Comparison of ENCODE assay signal across 8 cellular contexts in the genomic region with DNA sequence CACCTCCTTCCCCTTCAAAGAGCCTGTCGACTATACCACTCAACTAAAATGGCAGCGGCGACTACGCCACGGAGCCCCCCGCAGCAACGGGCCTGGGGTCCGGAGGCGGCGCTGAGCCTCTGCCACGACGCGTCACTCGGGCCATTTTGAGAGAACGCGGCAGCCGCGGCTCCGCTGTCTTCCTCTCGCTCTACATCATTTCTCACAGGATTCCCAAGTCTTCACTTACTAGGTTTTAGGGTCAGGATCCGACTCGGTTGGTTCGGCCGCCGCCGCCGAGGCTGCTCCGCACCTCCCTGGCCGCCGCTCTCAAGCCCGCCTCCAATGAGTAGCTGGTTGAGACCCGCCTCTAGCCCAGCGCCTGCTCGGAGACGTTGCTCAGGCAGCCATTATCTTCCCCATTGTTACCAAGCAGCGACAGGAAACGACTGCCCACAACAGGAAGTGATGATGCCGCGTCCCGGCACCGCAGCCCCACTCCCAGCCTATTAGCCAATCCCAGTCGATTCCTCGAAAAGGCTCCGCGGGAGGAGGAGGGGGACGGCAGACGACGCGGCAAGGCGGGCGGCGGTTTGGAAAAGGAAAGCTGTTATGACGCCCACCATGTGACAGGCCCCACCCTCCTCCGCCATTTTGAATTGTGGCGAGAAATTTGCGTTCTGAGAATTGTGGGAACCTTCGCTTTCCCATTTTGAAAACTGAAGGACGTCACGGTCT.
DNase-seq lines count a peak whose midpoint lies in the region; ATAC-seq lines count a peak whose summit lies in the region.

A gene with protein sequence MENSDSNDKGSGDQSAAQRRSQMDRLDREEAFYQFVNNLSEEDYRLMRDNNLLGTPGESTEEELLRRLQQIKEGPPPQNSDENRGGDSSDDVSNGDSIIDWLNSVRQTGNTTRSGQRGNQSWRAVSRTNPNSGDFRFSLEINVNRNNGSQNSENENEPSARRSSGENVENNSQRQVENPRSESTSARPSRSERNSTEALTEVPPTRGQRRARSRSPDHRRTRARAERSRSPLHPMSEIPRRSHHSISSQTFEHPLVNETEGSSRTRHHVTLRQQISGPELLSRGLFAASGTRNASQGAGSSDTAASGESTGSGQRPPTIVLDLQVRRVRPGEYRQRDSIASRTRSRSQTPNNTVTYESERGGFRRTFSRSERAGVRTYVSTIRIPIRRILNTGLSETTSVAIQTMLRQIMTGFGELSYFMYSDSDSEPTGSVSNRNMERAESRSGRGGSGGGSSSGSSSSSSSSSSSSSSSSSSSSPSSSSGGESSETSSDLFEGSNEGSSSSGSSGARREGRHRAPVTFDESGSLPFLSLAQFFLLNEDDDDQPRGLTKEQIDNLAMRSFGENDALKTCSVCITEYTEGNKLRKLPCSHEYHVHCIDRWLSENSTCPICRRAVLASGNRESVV (minus strand): TSS at position 432 of the 717 bp plus-strand sequence. CDS start 18,647 bp downstream, outside the sequence.

- H3K4me1 ChIP-seq in BLaER1 treated with 17β-estradiol and CSF1 and Interleukin-3, amounts not matched to agents 10 nM and 100 nM = peaks cover 0 to 11% (median 0%) of the 10 kb centered on the region in 10 experiments; a peak in 7 of 20 replicates

- peak within 1 kb of the TSS; percentile 90 to 100 (median 98) for H3K9ac ChIP-seq in BLaER1 treated with 17β-estradiol and CSF1 and Interleukin-3, amounts not matched to agents 10 nM and 100 nM

- peaks cover 7 to 31% (median 22%) of the 10 kb centered on the region in 11 experiments; a peak in 17 of 22 replicates for H3K36me3 ChIP-seq in BLaER1 treated with 17β-estradiol and CSF1 and Interleukin-3, amounts not matched to agents 10 nM and 100 nM

- peaks cover 5 to 18% (median 12%) of the 10 kb centered on the region in 11 experiments; a peak in 10 of 22 replicates for H3K9me3 ChIP-seq in BLaER1 treated with 17β-estradiol and CSF1 and Interleukin-3, amounts not matched to agents 10 nM and 100 nM (replicated peaks in 1 of 11)

- peak within 1 kb of the TSS; percentile 66 to 83 (median 79) for H3K4me3 ChIP-seq in BLaER1 treated with 17β-estradiol and CSF1 and Interleukin-3, amounts not matched to agents 10 nM and 100 nM

- H3K27me3 ChIP-seq in BLaER1 treated with 17β-estradiol and CSF1 and Interleukin-3, amounts not matched to agents 10 nM and 100 nM = peaks cover 14 to 74% (median 50%) of the 10 kb centered on the region in 11 experiments; a peak in 20 of 22 replicates

- DNase-seq in NCI-H748 (lab: John Stamatoyannopoulos, UW; ENCODE audit: unreplicated experiment) (peak; percentile 98), dedifferentiated amniotic fluid mesenchymal stem cell (ENCODE audit: extremely low spot score) (peak; percentile 93), left kidney (ENCODE audit: low read depth, low spot score) (peak; percentile 98)
- peak; percentile 86 for DNase-seq in activated CD4-positive, alpha-beta T cell treated with anti-CD3 and anti-CD28 coated beads, Interleukin-2, amount 50 U/mL, for 1 hour
- peak; percentile 86 to 88 for DNase-seq in stimulated activated CD4-positive, alpha-beta T cell treated with anti-CD3 and anti-CD28 coated beads, Interleukin-2, amount 100 ng/mL, for 24 hours

- H4K20me1 ChIP-seq in BLaER1 treated with 17β-estradiol and CSF1 and Interleukin-3, amounts not matched to agents 10 nM and 100 nM = peaks cover 0 to 35% (median 19%) of the 10 kb centered on the region in 11 experiments; a peak in 13 of 22 replicates

- peak within 1 kb of the TSS; percentile 27 to 74 (median 70) for H3K4me2 ChIP-seq in BLaER1 treated with 17β-estradiol and CSF1 and Interleukin-3, amounts not matched to agents 10 nM and 100 nM

- peak within 1 kb of the TSS; percentile 93 to 100 (median 99) for H3K27ac ChIP-seq in BLaER1 treated with 17β-estradiol and CSF1 and Interleukin-3, amounts not matched to agents 10 nM and 100 nM

- ATAC-seq in GM19351 (IDR thresholded peaks at IDR 0.05; ENCODE audit: unreplicated experiment) (peak; percentile 90), HG03521 (IDR thresholded peaks at IDR 0.05; ENCODE audit: unreplicated experiment) (peak; percentile 92)

Comparison
In these comparisons a context has a peak if more than half of its experiments do, and no peak if none do; other contexts are left out.
1. Peak in every context shown above with its lines: DNase-seq, ATAC-seq, H3K4me3 ChIP-seq and H3K27ac ChIP-seq.